ENCODE assay signal across 12 cellular contexts in the genomic region with DNA sequence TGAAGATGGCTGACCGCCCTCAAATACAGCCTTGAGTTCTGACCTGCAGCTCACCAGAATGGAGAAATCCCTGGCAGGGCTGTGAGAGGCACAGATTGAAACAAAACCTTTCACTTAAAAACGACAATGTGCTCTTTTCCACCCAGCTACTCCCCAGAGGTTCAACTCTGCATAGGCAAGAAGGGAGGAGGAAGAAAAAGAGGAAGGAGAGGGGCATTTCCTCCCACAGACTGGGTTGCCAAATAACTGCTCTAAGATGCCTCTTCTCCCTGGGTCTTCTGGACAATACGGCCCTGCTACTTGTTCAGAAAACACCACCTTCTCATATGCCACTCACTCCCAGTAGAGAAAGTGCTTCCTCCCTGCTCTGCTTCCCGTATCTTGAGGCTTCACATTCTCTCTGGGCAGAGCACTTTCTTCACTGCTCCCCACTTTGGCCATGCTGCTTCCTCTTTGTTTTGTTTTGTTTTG.
DNase-seq lines count a peak whose midpoint lies in the region; ATAC-seq and TF ChIP-seq lines count a peak whose summit lies in the region.
"Had no signal": no experiment of that assay in that cellular context is flagged by ENCODE, and none has a peak within 500 bp of the region (broad histone marks: within the 10 kb centered on the region; RNA-seq: fewer than 3 reads in every experiment).

No MANE protein-coding gene starts in this region.

- DNase-seq in GM23248 (no peak), OCI-LY7 (ENCODE audit: low spot score) (peak; percentile 60), heart left ventricle (no peak), sciatic nerve (ENCODE audit: low spot score) (no peak), brain microvascular endothelial cell (no peak), NCI-H226 (no peak)
- no peak for DNase-seq in stimulated activated CD4-positive, alpha-beta T cell treated with anti-CD3 and anti-CD28 coated beads, Interleukin-4, amount 100 ng/mL, for 1 hour
- DNase-seq: activated T-cell treated with anti-CD3 and anti-CD28 coated beads, Interleukin-2, amount 50 U/mL, for 1 hour; foreskin melanocyte; NCI-H2029 treated with DMSO at 0.1 percent for 48 hours; stimulated activated CD4-positive, alpha-beta T cell treated with anti-CD3 and anti-CD28 coated beads, Interleukin-2, amount 100 ng/mL, for 24 hours had no signal

- peaks cover 9% of the 10 kb centered on the region; the same call in 1 of the 2 replicates for H3F3A ChIP-seq in GM23248 (ENCODE audit: insufficient read depth)

- H3K9me2 ChIP-seq in GM23248 (ENCODE audit: insufficient read depth) (no peaks in the 10 kb centered on the region), OCI-LY7 (ENCODE audit: insufficient read depth, low read length) (no peaks in the 10 kb centered on the region)

- no peaks in the 10 kb centered on the region for H4K20me1 ChIP-seq in GM23248 (ENCODE audit: insufficient read depth)
- no peaks in the 10 kb centered on the region for H4K20me1 ChIP-seq in OCI-LY7 (ENCODE audit: insufficient read depth, low read length)

- BruUV-seq in OCI-LY7 (replicated peaks; lab: Mats Ljungman, UMichigan), result no TSS peak

- H3K27me3 ChIP-seq in GM23248 (replicated peaks; ENCODE audit: insufficient read depth) (no peaks in the 10 kb centered on the region), heart left ventricle (no peaks in the 10 kb centered on the region), brain microvascular endothelial cell (replicated peaks) (no peaks in the 10 kb centered on the region)

- peaks cover 27% of the 10 kb centered on the region for H3K4me1 ChIP-seq in GM23248 (ENCODE audit: insufficient read depth)
- peaks cover 27% of the 10 kb centered on the region for H3K4me1 ChIP-seq in OCI-LY7 (ENCODE audit: insufficient read depth, low read length, poor library complexity, severe bottlenecking)
- peaks cover 0 to 73% (median 15%) of the 10 kb centered on the region in 12 donors for H3K4me1 ChIP-seq in heart left ventricle

- in situ Hi-C loops in GM23248 (cut with MboI), result no loop called here
- in situ Hi-C loops in brain microvascular endothelial cell (cut with HindIII; ENCODE audit: low pct_ligation_motif_present, low sequenced_read_pairs), result loop anchor here (25.0 kb wide), 1 partner anchor 191 kb away; a partner anchor contains a TSS

- H3K79me2 ChIP-seq in GM23248 (ENCODE audit: insufficient read depth) (no peaks in the 10 kb centered on the region), OCI-LY7 (ENCODE audit: insufficient read depth, low read depth, low read length) (no peaks in the 10 kb centered on the region)

- ATAC-seq in heart left ventricle, result peak in 3 of 4 donors; percentile 29 to 71 (median 32)
- peak; percentile 25 for ATAC-seq in sciatic nerve
- no peak for ATAC-seq in HG03457 (IDR thresholded peaks at IDR 0.05; ENCODE audit: unreplicated experiment)

- H3K4me2 ChIP-seq in GM23248 (ENCODE audit: unreplicated experiment) (no peak overlapping the region), OCI-LY7 (ENCODE audit: low read length) (peak overlapping the region; percentile 59)

- H3K4me3 ChIP-seq in GM23248, result no peak overlapping the region
- peak overlapping the region; percentile 37 for H3K4me3 ChIP-seq in OCI-LY7 (ENCODE audit: low read depth, low read length, poor library complexity, severe bottlenecking)
- no peak overlapping the region for H3K4me3 ChIP-seq in heart left ventricle
- H3K4me3 ChIP-seq in brain microvascular endothelial cell (ENCODE audit: low read depth, low read length), result no peak overlapping the region

- POLR2A ChIA-PET in OCI-LY7 (lab: Charles Lee), result interaction anchor here (0.6 to 3.3 kb wide), 7 partner anchors 14 to 525 kb away, joined by 3 to 21 read pairs (median 3); no protein-coding TSS in a partner anchor

- TF ChIP-seq POLR2A in heart left ventricle (IDR thresholded peaks at IDR 0.05), result no peak

- TF ChIP-seq CTCF in OCI-LY7 (conservative IDR thresholded peaks at IDR 0.05; ENCODE audit: low read length), result no peak
- TF ChIP-seq CTCF in heart left ventricle (IDR thresholded peaks at IDR 0.05), result no peak
- no peak for TF ChIP-seq CTCF in brain microvascular endothelial cell (IDR thresholded peaks at IDR 0.05; ENCODE audit: low read depth, low read length, missing control alignments)

- intact Hi-C loops in OCI-LY7 (cut with micrococcal nuclease; ENCODE audit: unreplicated experiment), result no loop called here
- intact Hi-C loops in heart left ventricle (cut with DNase I), result no loop called here
- intact Hi-C loops in sciatic nerve (cut with DNase I), result no loop called here

- H3K36me3 ChIP-seq in GM23248 (ENCODE audit: low read depth) (no peaks in the 10 kb centered on the region), OCI-LY7 (ENCODE audit: insufficient read depth, low read length) (no peaks in the 10 kb centered on the region), heart left ventricle (no peaks in the 10 kb centered on the region), brain microvascular endothelial cell (replicated peaks) (no peaks in the 10 kb centered on the region)

- 61 to 75% methylated on average over 4 of the region's 4 CpGs for WGBS in GM23248 (ENCODE audit: low coverage in 1 of 2, low lambda C conversion rate in 2 of 2, missing lambda C conversion rate in 2 of 2), 2 experiments
- WGBS in heart left ventricle, 4 donors, result 75 to 81% (median 80%) methylated on average over 4 of the region's 4 CpGs

- H3K9me3 ChIP-seq in GM23248 (ENCODE audit: low read depth) (no peaks in the 10 kb centered on the region), OCI-LY7 (ENCODE audit: low read length) (no peaks in the 10 kb centered on the region), heart left ventricle (no peaks in the 10 kb centered on the region)

- H2AFZ ChIP-seq in GM23248 (peak overlapping the region; percentile 63), OCI-LY7 (ENCODE audit: low read length) (peak overlapping the region; percentile 98)

- H3K27ac ChIP-seq in GM23248 (no peak overlapping the region), OCI-LY7 (ENCODE audit: low read depth, low read length, poor library complexity, severe bottlenecking) (peak overlapping the region; percentile 38), heart left ventricle (peak overlapping the region in 4 of 12 donors; percentile 4 to 89 (median 18)), brain microvascular endothelial cell (no peak overlapping the region)

- H3K9ac ChIP-seq in GM23248, result no peak overlapping the region

- CTCF ChIA-PET in OCI-LY7 (lab: Charles Lee; ENCODE audit: unreplicated experiment), result no interaction called here
